Comparison of ENCODE assay signal across 13 cellular contexts in the genomic region with DNA sequence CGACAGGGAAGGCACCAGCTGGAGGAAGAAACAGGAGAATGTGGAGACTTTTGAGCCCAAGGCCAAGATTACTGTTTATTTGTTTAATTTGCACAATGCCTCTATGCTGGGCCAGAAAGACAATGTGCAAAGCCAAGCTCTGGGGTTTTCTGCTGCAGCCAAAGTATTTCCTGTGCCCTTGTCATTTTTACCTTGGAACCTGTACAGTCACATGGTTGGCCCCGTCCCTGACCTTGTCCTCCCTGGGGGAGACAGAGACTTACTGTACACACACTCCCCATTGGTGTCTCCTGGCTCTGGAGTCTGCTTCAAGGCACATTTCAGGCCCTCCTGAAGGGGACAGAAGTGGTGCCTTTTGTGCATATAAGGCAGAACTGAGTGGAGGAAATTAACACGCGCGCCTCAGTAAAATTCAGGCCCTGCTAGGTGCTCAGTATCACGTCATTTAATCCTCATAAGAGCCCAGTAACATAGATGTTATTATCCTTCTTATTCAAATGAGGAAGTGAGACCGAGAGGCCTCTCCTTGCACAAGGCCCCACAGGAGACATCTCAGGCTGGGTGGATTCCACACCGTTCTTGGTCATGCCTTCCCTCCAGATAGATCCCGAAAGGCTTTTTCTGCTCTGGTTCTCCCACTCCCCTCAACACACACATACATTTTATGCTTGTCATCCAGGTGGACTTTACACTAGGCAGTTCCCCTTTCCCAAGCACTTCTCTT. TPM values are rescaled to one million over a fixed set of nuclear protein-coding genes. Genes with fewer than 3 reads are reported as not detected.
DNase-seq lines count a peak whose midpoint lies in the region; ATAC-seq, FAIRE-seq and TF ChIP-seq lines count a peak whose summit lies in the region.
"Had no signal": no experiment of that assay in that cellular context is flagged by ENCODE, and none has a peak within 500 bp of the region (broad histone marks: within the 10 kb centered on the region; RNA-seq: fewer than 3 reads in every experiment).

No MANE protein-coding gene starts in this region.

- peaks cover 8 to 26% of the 10 kb centered on the region in 2 donors for H3K27me3 Mint-ChIP-seq in effector memory CD8-positive, alpha-beta T cell

- ATAC-seq in GM21619 (IDR thresholded peaks at IDR 0.05; ENCODE audit: unreplicated experiment) (peak; percentile 74), HG03439 (IDR thresholded peaks at IDR 0.05; ENCODE audit: unreplicated experiment) (peak; percentile 70)
- peak; percentile 26 for ATAC-seq in effector memory CD8-positive, alpha-beta T cell (replicated peaks)
- ATAC-seq: HCT116 had no signal

- H3K9me3 ChIP-seq in esophagus squamous epithelium, result peaks cover 0 to 5% (median 0%) of the 10 kb centered on the region in 3 donors

- H3K27ac Mint-ChIP-seq in effector memory CD8-positive, alpha-beta T cell, result no peak overlapping the region

- TF ChIP-seq POLR2A in esophagus squamous epithelium (IDR thresholded peaks at IDR 0.05), result no peak

- peaks cover 0 to 20% (median 0%) of the 10 kb centered on the region in 4 donors for H3K27me3 ChIP-seq in esophagus squamous epithelium

- intact Hi-C loops in esophagus squamous epithelium (cut with DNase I), result no loop called here

- peaks cover 0 to 12% (median 0%) of the 10 kb centered on the region in 3 donors for H3K4me1 ChIP-seq in esophagus squamous epithelium

- peaks cover 0 to 6% of the 10 kb centered on the region in 2 donors for H3K4me1 Mint-ChIP-seq in effector memory CD8-positive, alpha-beta T cell (ENCODE audit: low read depth in 2 of 2)

- H3K4me3 Mint-ChIP-seq in effector memory CD8-positive, alpha-beta T cell, result no peak overlapping the region

- no peak overlapping the region for H3K4me3 ChIP-seq in esophagus squamous epithelium
- H3K4me3 ChIP-seq: coronary artery had no signal

- TF ChIP-seq CTCF in esophagus squamous epithelium (IDR thresholded peaks at IDR 0.05), result no peak

- FAIRE-seq in GM18507 (lab: Jason Lieb, UNC), result peak; percentile 62

- no peaks in the 10 kb centered on the region for H3K9me3 Mint-ChIP-seq in effector memory CD8-positive, alpha-beta T cell

- WGBS in esophagus squamous epithelium, 2 donors, result 67 to 76% methylated on average over 6 to 9 of the region's 9 CpGs

- H3K36me3 Mint-ChIP-seq in effector memory CD8-positive, alpha-beta T cell (ENCODE audit: insufficient read depth), result no peaks in the 10 kb centered on the region

- no peak overlapping the region for H3K27ac ChIP-seq in esophagus squamous epithelium
- H3K27ac ChIP-seq: coronary artery had no signal

- H3K36me3 ChIP-seq in esophagus squamous epithelium, result no peaks in the 10 kb centered on the region

- DNase-seq in GM18507 (ENCODE audit: extremely low spot score, insufficient read length, low read depth) (no peak), esophagus squamous epithelium (lab: John Stamatoyannopoulos, UW) (no peak), dedifferentiated amniotic fluid mesenchymal stem cell (ENCODE audit: extremely low spot score) (no peak), kidney tubule cell (ENCODE audit: low spot score) (no peak)
- no peak for DNase-seq in effector memory CD8-positive, alpha-beta T cell
- DNase-seq in stimulated activated CD4-positive, alpha-beta T cell treated with anti-CD3 and anti-CD28 coated beads, Interleukin-2, amount 100 ng/mL, for 24 hours, result no peak
- DNase-seq: NCI-H187, nucleus accumbens, SW 1271 had no signal

RNA-seq across cellular contexts. Expression of a gene that starts 21.1 kb away (rescaled TPM):
- total RNA-seq in esophagus squamous epithelium, result 1 to 10 TPM; 1.1 to 7.8 (median 4.2) TPM

RNA-seq across cellular contexts. Expression of a gene that starts 36.9 kb away (rescaled TPM):
- total RNA-seq in esophagus squamous epithelium, result 1 to 10 TPM; 1.5 to 6.7 (median 6.1) TPM
